In genomic region chr7:139829654-139830130, GRCh38 we compare ENCODE assay signal across 1 cellular context.
TF ChIP-seq lines count a peak whose summit lies in the region.

No MANE protein-coding gene starts in this region.

TF ChIP-seq in K562, 482 proteins besides CTCF, POLR2A, EP300 and RAD21 (continued from another document):
- peak; percentile 33; the same call in 1 of the 2 replicates for TF ChIP-seq ZBTB49 (CRISPR knock-in tag; IDR thresholded peaks at IDR 0.05; ENCODE audit: borderline replicate concordance)
- TF ChIP-seq TAF15 (IDR thresholded peaks at IDR 0.05; ENCODE audit: low read depth, low read length) = no peak
- TF ChIP-seq ZNF76 (CRISPR knock-in tag; IDR thresholded peaks at IDR 0.05; ENCODE audit: borderline replicate concordance) = no peak
- TF ChIP-seq RNF2 (IDR thresholded peaks at IDR 0.05) = no peak
- TF ChIP-seq MCM7 (IDR thresholded peaks at IDR 0.05) = no peak
